ENCODE assay signal across 33 cellular contexts in the genomic region with DNA sequence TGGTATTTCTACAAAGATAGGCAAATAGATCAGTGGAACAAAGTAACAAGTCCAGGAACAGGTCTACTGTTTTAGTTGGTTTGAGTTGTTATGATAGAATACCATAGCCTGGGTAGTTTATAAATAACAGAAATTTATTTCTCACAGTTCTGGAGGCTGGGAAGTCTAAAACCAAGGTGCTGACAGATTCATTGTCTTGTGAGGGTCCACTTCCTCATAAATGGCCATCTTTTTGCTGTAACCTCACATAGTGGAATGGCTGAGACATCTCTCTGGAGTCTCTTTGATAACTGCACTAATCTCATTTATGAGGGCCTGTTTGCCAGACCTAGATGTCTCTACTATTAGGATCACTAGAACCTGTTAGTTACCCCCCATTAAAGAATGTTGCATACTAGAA.
"Had no signal": no experiment of that assay in that cellular context is flagged by ENCODE, and none has a peak within 500 bp of the region (broad histone marks: within the 10 kb centered on the region; RNA-seq: fewer than 3 reads in every experiment).

No MANE protein-coding gene starts in this region.

- H3K27ac ChIP-seq: adrenal gland, cardiac muscle cell, VCaP had no signal

- ATAC-seq: activated CD8-positive, alpha-beta T cell treated with anti-CD3 and anti-CD28 coated beads for 36 hours; activated naive CD4-positive, alpha-beta T cell treated with anti-CD3 and anti-CD28 coated beads, Interleukin-2, amount 50 U/mL, for 72 hours; activated T-cell treated with anti-CD3 and anti-CD28 coated beads, Interleukin-2, amount 50 U/mL, for 4 hours; activated T-cell treated with anti-CD3 and anti-CD28 coated beads, Interleukin-2, amount 50 U/mL, for 72 hours; activated T-helper 17 cell treated with anti-CD3 and anti-CD28 coated beads, Interleukin-2, amount 50 U/mL, for 72 hours had no signal

- H3K9me3 ChIP-seq: adrenal gland had no signal

- H3K4me1 ChIP-seq: adrenal gland had no signal

- DNase-seq: activated B cell treated with CpG ODN at 0.5 μM for 24 hours; activated CD4-positive, alpha-beta memory T cell treated with anti-CD3 and anti-CD28 coated beads for 36 hours; activated CD4-positive, alpha-beta T cell treated with anti-CD3 and anti-CD28 coated beads for 4 hours; activated CD4-positive, alpha-beta T cell treated with anti-CD3 and anti-CD28 coated beads, Interleukin-2, amount 10 ng/mL, durations not matched to agents 24 days and 14 days; activated CD4-positive, alpha-beta T cell treated with anti-CD3 and anti-CD28 coated beads, Interleukin-2, amount 50 U/mL, for 1 hour; activated CD4-positive, alpha-beta T cell treated with anti-CD3 and anti-CD28 coated beads, Interleukin-2, amount 50 U/mL, for 4 hours; activated CD4-positive, CD25-positive, alpha-beta regulatory T cell treated with anti-CD3 and anti-CD28 coated beads, Interleukin-2, amount 50 U/mL, for 72 hours; activated CD8-positive, alpha-beta memory T cell treated with anti-CD3 and anti-CD28 coated beads, Interleukin-2, amount 50 U/mL, for 4 hours; activated CD8-positive, alpha-beta T cell treated with anti-CD3 and anti-CD28 coated beads for 36 hours; activated effector memory CD4-positive, alpha-beta T cell treated with anti-CD3 and anti-CD28 coated beads, Interleukin-2, amount 50 U/mL, for 16 hours; activated gamma-delta T cell treated with Interleukin-2 at 50 U/mL for 16 hours; activated naive CD4-positive, alpha-beta T cell; activated naive CD4-positive, alpha-beta T cell treated with anti-CD3 and anti-CD28 coated beads for 36 hours; activated naive CD4-positive, alpha-beta T cell treated with anti-CD3 and anti-CD28 coated beads, Interleukin-2, amount 50 U/mL, for 16 hours; activated naive CD8-positive, alpha-beta T cell treated with anti-CD3 and anti-CD28 coated beads for 36 hours; activated T-cell treated with anti-CD3 and anti-CD28 coated beads for 4 hours; activated T-cell treated with anti-CD3 and anti-CD28 coated beads, Interleukin-2, amount 50 U/mL, for 1 hour; activated T-cell treated with anti-CD3 and anti-CD28 coated beads, Interleukin-2, amount 50 U/mL, for 4 hours; activated T-cell treated with anti-CD3 and anti-CD28 coated beads, Interleukin-2, amount 50 U/mL, for 72 hours; adrenal gland; amniotic stem cell; aorta; caudate nucleus; cerebellar nuclear complex; T-helper 2 cell; T-helper 9 cell had no signal

- H3K36me3 ChIP-seq: adrenal gland, cardiac muscle cell had no signal

- H3K4me3 ChIP-seq: adrenal gland, cardiac muscle cell had no signal

- FAIRE-seq: astrocyte, bronchial epithelial cell, TTC549 had no signal

- H3K27me3 ChIP-seq: adrenal gland, cardiac muscle cell had no signal
